28 cellular contexts compared by ENCODE assay signal in the genomic region with DNA sequence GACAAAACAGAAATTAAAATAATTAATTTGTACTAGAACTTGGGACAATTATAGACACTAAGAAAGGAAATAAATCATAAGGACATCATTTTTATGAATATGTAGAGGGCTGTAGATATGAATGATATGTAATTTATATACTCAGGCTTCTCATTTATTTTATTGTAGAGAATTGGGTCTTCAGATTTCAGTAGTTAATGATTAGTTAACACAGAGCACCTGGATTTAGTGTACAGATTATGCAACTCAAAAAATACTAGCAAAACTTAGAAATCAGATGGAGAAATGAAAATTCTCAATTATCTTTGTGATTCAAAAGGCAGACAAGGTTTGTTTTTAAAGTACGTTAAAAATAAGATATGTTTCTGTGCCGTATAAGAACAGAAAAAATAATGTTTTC.
"Had no signal": no experiment of that assay in that cellular context is flagged by ENCODE, and none has a peak within 500 bp of the region (broad histone marks: within the 10 kb centered on the region; RNA-seq: fewer than 3 reads in every experiment).

No MANE protein-coding gene starts in this region.

- DNase-seq: activated CD4-positive, alpha-beta memory T cell treated with anti-CD3 and anti-CD28 coated beads for 36 hours; activated CD4-positive, alpha-beta T cell treated with anti-CD3 and anti-CD28 coated beads for 36 hours; activated CD4-positive, alpha-beta T cell treated with anti-CD3 and anti-CD28 coated beads, Interleukin-2, amount 10 ng/mL, durations not matched to agents 24 days and 14 days; activated CD4-positive, CD25-positive, alpha-beta regulatory T cell; activated CD4-positive, CD25-positive, alpha-beta regulatory T cell treated with anti-CD3 and anti-CD28 coated beads, Interleukin-2, amount 50 U/mL, for 72 hours; activated CD8-positive, alpha-beta memory T cell treated with anti-CD3 and anti-CD28 coated beads, Interleukin-2, amount 10 ng/mL, durations not matched to agents 7 days and 5 days; activated CD8-positive, alpha-beta memory T cell treated with anti-CD3 and anti-CD28 coated beads, Interleukin-2, amount 50 U/mL, for 4 hours; activated CD8-positive, alpha-beta T cell treated with anti-CD3 and anti-CD28 coated beads, Interleukin-2, amount 10 ng/mL, durations not matched to agents 7 days and 5 days; activated effector memory CD4-positive, alpha-beta T cell treated with anti-CD3 and anti-CD28 coated beads, Interleukin-2, amount 50 U/mL, for 16 hours; activated naive CD4-positive, alpha-beta T cell treated with anti-CD3 and anti-CD28 coated beads for 36 hours; activated naive CD8-positive, alpha-beta T cell treated with anti-CD3 and anti-CD28 coated beads for 36 hours; activated naive CD8-positive, alpha-beta T cell treated with anti-CD3 and anti-CD28 coated beads, Interleukin-2, amount 50 U/mL, for 24 hours; activated T-cell treated with anti-CD3 and anti-CD28 coated beads, Interleukin-2, amount 50 U/mL, for 1 hour; activated T-cell treated with anti-CD3 and anti-CD28 coated beads, Interleukin-2, amount 50 U/mL, for 48 hours; adrenal gland; amygdala; aorta; body of pancreas; caudate nucleus; cortex of kidney; dermis blood vessel endothelial cell; effector CD4-positive, alpha-beta T cell; effector memory CD8-positive, alpha-beta T cell; esophagus squamous epithelium; foreskin melanocyte; heart right ventricle; T-helper 2 cell had no signal

- H3K27me3 ChIP-seq: adrenal gland, body of pancreas, esophagus squamous epithelium, gastroesophageal sphincter, heart right ventricle had no signal

- H3K9me3 ChIP-seq: adrenal gland, body of pancreas, esophagus squamous epithelium, gastroesophageal sphincter, heart right ventricle had no signal

- H3K4me1 ChIP-seq: adrenal gland, body of pancreas, esophagus squamous epithelium, gastroesophageal sphincter, heart right ventricle had no signal

- H3K36me3 ChIP-seq: adrenal gland, esophagus squamous epithelium, gastroesophageal sphincter, heart right ventricle had no signal

- ATAC-seq: activated CD4-positive, alpha-beta T cell treated with anti-CD3 and anti-CD28 coated beads for 36 hours; activated CD8-positive, alpha-beta memory T cell treated with anti-CD3 and anti-CD28 coated beads, Interleukin-2, amount 10 ng/mL, durations not matched to agents 7 days and 5 days; activated CD8-positive, alpha-beta T cell treated with anti-CD3 and anti-CD28 coated beads, Interleukin-2, amount 10 ng/mL, durations not matched to agents 7 days and 5 days; activated naive CD8-positive, alpha-beta T cell treated with anti-CD3 and anti-CD28 coated beads, Interleukin-2, amount 50 U/mL, for 24 hours; body of pancreas; effector memory CD8-positive, alpha-beta T cell; gastroesophageal sphincter; heart right ventricle had no signal

- H3K4me3 ChIP-seq: adrenal gland, body of pancreas, esophagus squamous epithelium, gastroesophageal sphincter, heart right ventricle had no signal
